ENCODE assay signal across 13 cellular contexts in the genomic region with DNA sequence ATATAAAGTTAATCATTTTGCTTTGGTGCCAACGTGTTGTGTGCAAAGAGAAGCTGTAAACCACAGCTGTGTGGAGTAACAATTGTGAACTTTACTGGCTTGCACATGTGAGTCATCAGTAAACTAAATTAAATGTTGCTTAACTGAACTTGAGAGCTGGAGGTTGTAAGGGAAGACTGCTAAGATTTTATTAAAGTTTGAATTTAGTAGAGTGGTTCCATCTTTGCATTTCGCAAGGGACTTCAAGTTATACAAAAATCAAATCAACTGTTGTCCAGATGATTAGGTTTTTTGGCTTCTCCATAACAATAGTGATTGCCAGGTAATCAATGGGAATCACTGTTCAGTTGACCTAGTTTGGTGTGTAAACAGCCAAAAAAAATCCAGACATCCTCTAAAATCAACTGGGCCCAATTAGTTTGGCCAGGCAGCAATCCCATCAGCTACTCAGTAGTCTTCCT.
A peak's percentile ranks its signal among the peaks of the same experiment; 100 is the strongest.
DNase-seq lines count a peak whose midpoint lies in the region; ATAC-seq and TF ChIP-seq lines count a peak whose summit lies in the region.
"Had no signal": no experiment of that assay in that cellular context is flagged by ENCODE, and none has a peak within 500 bp of the region (broad histone marks: within the 10 kb centered on the region; RNA-seq: fewer than 3 reads in every experiment).

No MANE protein-coding gene starts in this region.

- H3K4me1 Mint-ChIP-seq in T-helper 17 cell: no peaks in the 10 kb centered on the region

- H3K18ac ChIP-seq in mesenchymal stem cell (ENCODE audit: low read depth in 1 of 2, low read length in 2 of 2): peak overlapping the region in 1 of 2 experiments; percentile 30

- no peaks in the 10 kb centered on the region for H3K36me3 Mint-ChIP-seq in T-helper 17 cell (ENCODE audit: low read depth)

- no peak overlapping the region for H3K27ac ChIP-seq in mesenchymal stem cell (ENCODE audit: low read length, poor library complexity, severe bottlenecking)
- H3K27ac ChIP-seq: C4-2B, SJCRH30, thyroid gland had no signal

- H3K27me3 Mint-ChIP-seq in T-helper 17 cell: peaks cover 24% of the 10 kb centered on the region

- H2AK5ac ChIP-seq in mesenchymal stem cell (ENCODE audit: low read length, severe bottlenecking): no peak overlapping the region

- no peak overlapping the region for H3K9ac ChIP-seq in mesenchymal stem cell (ENCODE audit: low read length)

- no peak overlapping the region for H2BK12ac ChIP-seq in mesenchymal stem cell (ENCODE audit: low read length in 2 of 2)

- H3K4me2 ChIP-seq in mesenchymal stem cell (ENCODE audit: low read length, poor library complexity, severe bottlenecking): no peak overlapping the region

- no peak overlapping the region for H2BK120ac ChIP-seq in mesenchymal stem cell (ENCODE audit: low read depth, low read length)

- H3K4me1 ChIP-seq in mesenchymal stem cell (ENCODE audit: control insufficient read depth, insufficient read depth, low read depth, low read length): no peaks in the 10 kb centered on the region
- H3K4me1 ChIP-seq: SJCRH30, thyroid gland had no signal

- H3K79me1 ChIP-seq in mesenchymal stem cell (replicated peaks; ENCODE audit: low read length, poor library complexity, severe bottlenecking): no peaks in the 10 kb centered on the region

- H3K14ac ChIP-seq in mesenchymal stem cell (ENCODE audit: low read length in 2 of 2): no peak overlapping the region

- no peak overlapping the region for H3K4me3 Mint-ChIP-seq in T-helper 17 cell
- H3K4me3 Mint-ChIP-seq: activated T-helper 1 cell treated with anti-CD3 and anti-CD28 coated beads, Interleukin-12 subunit alpha, Interleukin-12 subunit beta, Interleukin-2, Interleukin-4 antibody, amounts not matched to agents 30 ng/mL and 10 ng/mL and 1 ng/mL, durations not matched to agents 14 hours and 24 hours and 36 hours had no signal

- H2AFZ ChIP-seq in mesenchymal stem cell (ENCODE audit: low read depth, low read length): no peak overlapping the region

- WGBS in mesenchymal stem cell: 14% methylated on average over 1 of the region's 2 CpGs

- no peak overlapping the region for H4K91ac ChIP-seq in mesenchymal stem cell (ENCODE audit: low read length)

- no peaks in the 10 kb centered on the region for H3K9me3 ChIP-seq in mesenchymal stem cell (ENCODE audit: control insufficient read depth, low read length)
- no peaks in the 10 kb centered on the region for H3K9me3 ChIP-seq in T-helper 17 cell (ENCODE audit: control insufficient read depth, low read length, poor library complexity, severe bottlenecking)
- H3K9me3 ChIP-seq: SJCRH30, thyroid gland had no signal

- in situ Hi-C loops in KBM-7 (cut with MboI; ENCODE audit: low pct_unique_long_range_greater_than_20kb, low sequenced_read_pairs): no loop called here

- TF ChIP-seq CTCF in NB4 (IDR thresholded peaks at IDR 0.05; ENCODE audit: low read depth, low read length): no peak

- no peak overlapping the region for H3K27ac Mint-ChIP-seq in T-helper 17 cell
- H3K27ac Mint-ChIP-seq: activated T-helper 1 cell treated with anti-CD3 and anti-CD28 coated beads, Interleukin-12 subunit alpha, Interleukin-12 subunit beta, Interleukin-2, Interleukin-4 antibody, amounts not matched to agents 30 ng/mL and 10 ng/mL and 1 ng/mL, durations not matched to agents 14 hours and 24 hours and 36 hours had no signal

- no peak overlapping the region for H3K4ac ChIP-seq in mesenchymal stem cell (ENCODE audit: low read depth in 1 of 2, low read length in 2 of 2)

- H3K27me3 ChIP-seq in mesenchymal stem cell (ENCODE audit: control insufficient read depth in 1 of 2, insufficient read depth in 1 of 2, low read length in 2 of 2): peaks cover 5 to 10% of the 10 kb centered on the region in 2 experiments
- H3K27me3 ChIP-seq: SJCRH30, thyroid gland had no signal

- no peak overlapping the region for H3K23ac ChIP-seq in mesenchymal stem cell (ENCODE audit: low read length in 2 of 2)

- H2BK15ac ChIP-seq in mesenchymal stem cell (ENCODE audit: low read depth, poor library complexity, severe bottlenecking): no peak overlapping the region

- ATAC-seq in T-helper 17 cell: no peak

- no peak overlapping the region for H2BK5ac ChIP-seq in mesenchymal stem cell (ENCODE audit: low read depth, low read length, poor library complexity, severe bottlenecking)

- H4K8ac ChIP-seq in mesenchymal stem cell (ENCODE audit: low read length): no peak overlapping the region

- no peak for TF ChIP-seq POLR2A in NB4 (IDR thresholded peaks at IDR 0.05; ENCODE audit: extremely low read depth, insufficient read length)

- H3K4me3 ChIP-seq in NB4 (ENCODE audit: low read depth, low read length) (no peak overlapping the region), mesenchymal stem cell (ENCODE audit: insufficient read depth in 1 of 2, low read depth in 1 of 2, low read length in 2 of 2) (no peak overlapping the region)
- H3K4me3 ChIP-seq: SJCRH30, thyroid gland had no signal

- no peaks in the 10 kb centered on the region for H3K36me3 ChIP-seq in mesenchymal stem cell (ENCODE audit: control insufficient read depth in 1 of 2, insufficient read depth in 2 of 2, low read depth in 1 of 2, low read length in 2 of 2)
- H3K36me3 ChIP-seq: SJCRH30, thyroid gland had no signal

- DNase-seq in EL (peak; percentile 10), NB4 (ENCODE audit: low read depth) (peak; percentile 76), dedifferentiated amniotic fluid mesenchymal stem cell (ENCODE audit: extremely low spot score) (peak; percentile 22), mesenchymal stem cell (peak; percentile 87), DMS53 (lab: John Stamatoyannopoulos, UW) (no peak), UCSD-AML1 (lab: John Stamatoyannopoulos, UW; ENCODE audit: unreplicated experiment) (no peak), KBM-7 (no peak), T-helper 17 cell (no peak)
- DNase-seq: activated CD4-positive, alpha-beta T cell treated with anti-CD3 and anti-CD28 coated beads for 1 hour; SJCRH30; thyroid gland had no signal

Comparison
In these comparisons a context has a peak if more than half of its experiments do, and no peak if none do; other contexts are left out.
1. DNase-seq: peak in EL (single experiment), NB4 (single experiment), dedifferentiated amniotic fluid mesenchymal stem cell (single experiment) and mesenchymal stem cell (single experiment); none in DMS53 (single experiment), UCSD-AML1 (single experiment), KBM-7 (single experiment) and T-helper 17 cell (0 of 3).